Comparison of ENCODE assay signal across 8 cellular contexts in genomic region chr1:230977781-230978490, GRCh38. TPM values are rescaled to one million over a fixed set of nuclear protein-coding genes. Genes with fewer than 3 reads are reported as not detected.
DNase-seq lines count a peak whose midpoint lies in the region; ATAC-seq and TF ChIP-seq lines count a peak whose summit lies in the region.

No MANE protein-coding gene starts in this region.

- ATAC-seq in GM18861 (IDR thresholded peaks at IDR 0.05; ENCODE audit: unreplicated experiment) (peak; percentile 3), HG03097 (IDR thresholded peaks at IDR 0.05; ENCODE audit: low FRiP score, unreplicated experiment) (peak; percentile 3)
- peak; percentile 0 to 5 for ATAC-seq in natural killer cell treated with Interleukin-12 subunit alpha and Interleukin-12 subunit beta and Interleukin-15 and Interleukin-18, amount 100 ng/mL, for 72 hours

- peak overlapping the region; percentile 94 for H3K4me3 Mint-ChIP-seq in natural killer cell treated with Interleukin-12 subunit alpha and Interleukin-12 subunit beta and Interleukin-15 and Interleukin-18, amount 100 ng/mL, for 72 hours

- intact Hi-C loops in tibial artery (cut with DNase I; ENCODE audit: low total_unique reads): loop anchor here (5.0 to 10.0 kb wide), 3 partner anchors 51 to 181 kb away; partner anchors contain the start of gene C1orf198

- H3K27me3 ChIP-seq in ACC112 (ENCODE audit: insufficient read depth, low read length) (no peaks in the 10 kb centered on the region), tibial artery (no peaks in the 10 kb centered on the region)

- no peaks in the 10 kb centered on the region for H3K9me3 Mint-ChIP-seq in natural killer cell treated with Interleukin-12 subunit alpha and Interleukin-12 subunit beta and Interleukin-15 and Interleukin-18, amount 100 ng/mL, for 72 hours

- H3K9me3 ChIP-seq in tibial artery: no peaks in the 10 kb centered on the region

- H2AFZ ChIP-seq in ACC112 (ENCODE audit: low read length, unreplicated experiment): peak overlapping the region; percentile 79

- peak; percentile 42 for DNase-seq in NCI-H510A (lab: John Stamatoyannopoulos, UW)
- peak; percentile 29 for DNase-seq in activated CD8-positive, alpha-beta memory T cell treated with anti-CD3 and anti-CD28 coated beads, Interleukin-2, amount 50 U/mL, for 4 hours
- peak; percentile 10 for DNase-seq in fibroblast of gingiva (ENCODE audit: low read depth)
- DNase-seq in natural killer cell treated with Interleukin-12 subunit alpha and Interleukin-12 subunit beta and Interleukin-15 and Interleukin-18, amount 100 ng/mL, for 72 hours (ENCODE audit: low spot score): no peak
- DNase-seq in tibial artery: peak in 1 of 2 donors; percentile 25

- TF ChIP-seq CTCF in tibial artery (IDR thresholded peaks at IDR 0.05): no peak

- peaks cover 34% of the 10 kb centered on the region for H3K79me2 ChIP-seq in ACC112 (ENCODE audit: control insufficient read depth, insufficient read depth, low read length, unreplicated experiment)

- H3K4me1 ChIP-seq in ACC112 (ENCODE audit: control insufficient read depth, insufficient read depth, low read length, unreplicated experiment) (peaks cover 23% of the 10 kb centered on the region), tibial artery (peaks cover 5 to 26% (median 15%) of the 10 kb centered on the region in 4 donors)

- H3K36me3 Mint-ChIP-seq in natural killer cell treated with Interleukin-12 subunit alpha and Interleukin-12 subunit beta and Interleukin-15 and Interleukin-18, amount 100 ng/mL, for 72 hours: peaks cover 15% of the 10 kb centered on the region

- peak overlapping the region; percentile 92 for H3K27ac Mint-ChIP-seq in natural killer cell treated with Interleukin-12 subunit alpha and Interleukin-12 subunit beta and Interleukin-15 and Interleukin-18, amount 100 ng/mL, for 72 hours

- no peaks in the 10 kb centered on the region for H3K27me3 Mint-ChIP-seq in natural killer cell treated with Interleukin-12 subunit alpha and Interleukin-12 subunit beta and Interleukin-15 and Interleukin-18, amount 100 ng/mL, for 72 hours

- no peak overlapping the region for H3K27ac ChIP-seq in ACC112 (ENCODE audit: low read depth, low read length)
- peak overlapping the region; percentile 65 to 69 for H3K27ac ChIP-seq in tibial artery

- H3K4me1 Mint-ChIP-seq in natural killer cell treated with Interleukin-12 subunit alpha and Interleukin-12 subunit beta and Interleukin-15 and Interleukin-18, amount 100 ng/mL, for 72 hours (ENCODE audit: low read depth in 2 of 2): peaks cover 36 to 38% of the 10 kb centered on the region in 2 donors

- H3K4me3 ChIP-seq in ACC112 (ENCODE audit: low read depth, low read length) (peak overlapping the region; percentile 88), tibial artery (peak overlapping the region; percentile 85 to 95)

- H3K36me3 ChIP-seq in ACC112 (ENCODE audit: insufficient read depth, low read length) (peaks cover 9% of the 10 kb centered on the region; the same call in 1 of the 2 replicates), tibial artery (peaks cover 0 to 17% (median 0%) of the 10 kb centered on the region in 3 donors)

RNA-seq across cellular contexts. Expression of gene TTC13, which starts 0.7 kb away (rescaled TPM):
- total RNA-seq in natural killer cell treated with Interleukin-12 subunit alpha and Interleukin-12 subunit beta and Interleukin-15 and Interleukin-18, amount 100 ng/mL, for 72 hours: 10 to 100 TPM; 29.9 to 41.6 TPM

RNA-seq across cellular contexts. Expression of gene ARV1, which starts 1.0 kb away (rescaled TPM):
- total RNA-seq in natural killer cell treated with Interleukin-12 subunit alpha and Interleukin-12 subunit beta and Interleukin-15 and Interleukin-18, amount 100 ng/mL, for 72 hours: 10 to 100 TPM; 12.2 to 15.6 TPM
